Comparison of ENCODE assay signal across 7 cellular contexts in genomic region chr14:81464253-81465001, GRCh38.
A peak's percentile ranks its signal among the peaks of the same experiment; 100 is the strongest.
DNase-seq lines count a peak whose midpoint lies in the region; ATAC-seq, FAIRE-seq and TF ChIP-seq lines count a peak whose summit lies in the region.

No MANE protein-coding gene starts in this region.

- CTCF ChIA-PET in K562 (lab: Yijun Ruan, JAX; ENCODE audit: low intra/inter-chr PET ratio), result interaction anchor here (0.6 to 2.3 kb wide), 3 partner anchors 195 to 698 kb away, joined by 3 to 19 read pairs (median 7); no protein-coding TSS in a partner anchor

- POLR2A ChIA-PET in K562 (lab: Yijun Ruan, JAX), result no interaction called here

- no peaks in the 10 kb centered on the region; the same call in 1 of the 2 replicates for H3K27me3 ChIP-seq in GM23248 (replicated peaks; ENCODE audit: insufficient read depth)
- H3K27me3 ChIP-seq in K562 (ENCODE audit: control insufficient read depth in 2 of 2, insufficient read depth in 2 of 2, low read length in 2 of 2), result no peaks in the 10 kb centered on the region; a peak in 1 of 5 replicates
- H3K27me3 ChIP-seq in iPS-15b (ENCODE audit: control insufficient read depth, insufficient read depth, low read length), result no peaks in the 10 kb centered on the region
- H3K27me3 ChIP-seq in skeletal muscle satellite cell (ENCODE audit: control insufficient read depth, insufficient read depth, low read length), result peaks cover 2% of the 10 kb centered on the region

- H3K4me1 ChIP-seq in GM23248 (ENCODE audit: insufficient read depth) (no peaks in the 10 kb centered on the region), K562 (replicated peaks in 1 of 2; ENCODE audit: control insufficient read depth in 2 of 2, insufficient read depth in 2 of 2, low read length in 2 of 2) (no peaks in the 10 kb centered on the region), iPS-15b (ENCODE audit: control insufficient read depth, insufficient read depth, low read length) (no peaks in the 10 kb centered on the region), skeletal muscle satellite cell (ENCODE audit: control insufficient read depth, insufficient read depth, low read length) (no peaks in the 10 kb centered on the region)

- FAIRE-seq in K562 (lab: Jason Lieb, UNC), result peak; percentile 80

- peak; percentile 83 to 87 for TF ChIP-seq RAD21 in K562 (CRISPR knock-in tag; conservative IDR thresholded peaks at IDR 0.05 in 1 of 2, IDR thresholded peaks at IDR 0.05 in 1 of 2)

- intact Hi-C loops in K562 (cut with micrococcal nuclease), result loop anchor here (2.0 kb wide), 3 partner anchors 294 to 510 kb away; partner anchors contain the start of gene TSHR

- H3K9me3 ChIP-seq in GM23248 (ENCODE audit: low read depth) (no peaks in the 10 kb centered on the region), K562 (replicated peaks; ENCODE audit: control insufficient read depth, insufficient read depth, low read depth, low read length) (no peaks in the 10 kb centered on the region), iPS-15b (ENCODE audit: control insufficient read depth, insufficient read depth, low read length) (no peaks in the 10 kb centered on the region), skeletal muscle satellite cell (replicated peaks; ENCODE audit: low read length) (no peaks in the 10 kb centered on the region)

- in situ Hi-C loops in GM23248 (cut with MboI), result loop anchor here (25.0 kb wide), 1 partner anchor 477 kb away; no protein-coding TSS in a partner anchor
- in situ Hi-C loops in K562 (cut with MboI), result loop anchor here (25.0 kb wide), 1 partner anchor 477 kb away; no protein-coding TSS in a partner anchor

- no peak for TF ChIP-seq POLR2A in K562 (conservative IDR thresholded peaks at IDR 0.05)

- TF ChIP-seq EP300 in K562 (IDR thresholded peaks at IDR 0.05; ENCODE audit: low read length), result no peak

- no TSS peak for BruUV-seq in K562 (replicated peaks; lab: Mats Ljungman, UMichigan)

- TF ChIP-seq CTCF in K562 (IDR thresholded peaks at IDR 0.05 in 2 of 3, conservative IDR thresholded peaks at IDR 0.05 in 1 of 3; ENCODE audit: insufficient read depth in 2 of 3, low read depth in 1 of 3, low read length in 3 of 3), result peak; percentile 69 to 86 (median 78)

- H3K4me2 ChIP-seq in GM23248 (ENCODE audit: unreplicated experiment), result peak overlapping the region; percentile 100
- peak overlapping the region; percentile 78 for H3K4me2 ChIP-seq in K562 (ENCODE audit: insufficient read depth, low read length)
- peak overlapping the region; percentile 93 for H3K4me2 ChIP-seq in skeletal muscle satellite cell (ENCODE audit: low read length)

- H3K79me2 ChIP-seq in GM23248 (ENCODE audit: insufficient read depth), result no peaks in the 10 kb centered on the region
- no peaks in the 10 kb centered on the region for H3K79me2 ChIP-seq in K562 (ENCODE audit: control insufficient read depth, insufficient read depth, low read length)

- H3K36me3 ChIP-seq in GM23248 (ENCODE audit: low read depth) (no peaks in the 10 kb centered on the region), K562 (ENCODE audit: control insufficient read depth, insufficient read depth, low read length) (no peaks in the 10 kb centered on the region), iPS-15b (ENCODE audit: control insufficient read depth, insufficient read depth, low read length) (no peaks in the 10 kb centered on the region), skeletal muscle satellite cell (ENCODE audit: insufficient read depth, low read length) (no peaks in the 10 kb centered on the region)

- H4K20me1 ChIP-seq in GM23248 (ENCODE audit: insufficient read depth) (no peaks in the 10 kb centered on the region), K562 (replicated peaks; ENCODE audit: control insufficient read depth, insufficient read depth, low read length) (no peaks in the 10 kb centered on the region)

- H3K9ac ChIP-seq in GM23248 (peak overlapping the region; percentile 74), K562 (ENCODE audit: insufficient read depth in 1 of 2, low read depth in 2 of 2, low read length in 2 of 2) (peak overlapping the region in 1 of 2 experiments; percentile 59; a peak in 2 of 4 replicates), iPS-15b (ENCODE audit: low read depth, low read length) (peak overlapping the region; percentile 1), skeletal muscle satellite cell (ENCODE audit: low read depth, low read length) (peak overlapping the region; percentile 71)

- H3K4me3 ChIP-seq in GM23248 (peak overlapping the region; percentile 97), K562 (peak overlapping the region; percentile 29), iPS-15b (ENCODE audit: low read depth, low read length) (peak overlapping the region; percentile 31), skeletal muscle satellite cell (ENCODE audit: low read length) (peak overlapping the region; percentile 68)

- DNase-seq in GM04504 (ENCODE audit: low read depth) (peak; percentile 38), GM23248 (peak; percentile 62), Kasumi-1 (lab: John Stamatoyannopoulos, UW) (peak; percentile 87 to 93), SK-N-DZ (ENCODE audit: low spot score) (peak; percentile 57), K562 (ENCODE audit: extremely low read depth in 1 of 4, low spot score in 3 of 4) (peak; percentile 41 to 74 (median 48))

- 15 to 17% methylated on average over 15 of the region's 15 CpGs for WGBS in GM23248 (ENCODE audit: low coverage in 1 of 2, low lambda C conversion rate in 2 of 2, missing lambda C conversion rate in 2 of 2), 2 experiments
- 20% methylated on average over 15 of the region's 15 CpGs for WGBS in K562 (ENCODE audit: insufficient coverage, low coverage, missing lambda C conversion rate)

- no peaks in the 10 kb centered on the region for H3K9me2 ChIP-seq in GM23248 (ENCODE audit: insufficient read depth)

- H3K9me1 ChIP-seq in K562 (ENCODE audit: control insufficient read depth, insufficient read depth, low read length), result no peaks in the 10 kb centered on the region

- peak overlapping the region; percentile 99 for H2AFZ ChIP-seq in GM23248
- peak overlapping the region; percentile 100 for H2AFZ ChIP-seq in K562 (ENCODE audit: low read depth, low read length)

- no peaks in the 10 kb centered on the region for H3F3A ChIP-seq in GM23248 (ENCODE audit: insufficient read depth)

- peak; percentile 77 for ATAC-seq in K562

- H3K27ac ChIP-seq in GM23248 (no peak overlapping the region), K562 (ENCODE audit: extremely low read depth, low read depth, low read length) (peak overlapping the region; percentile 72; the same call in 2 of the 3 replicates)

TF ChIP-seq in K562, 482 proteins besides CTCF, POLR2A, EP300 and RAD21 (continues in another document):
- TF ChIP-seq FOSL1 (tag; conservative IDR thresholded peaks at IDR 0.05) (0 out of 2 replicates have a peak, but pooled peaks have one; percentile 14), SMARCA4 (IDR thresholded peaks at IDR 0.05) (no peak), HDGF (IDR thresholded peaks at IDR 0.05) (no peak), KDM1A (IDR thresholded peaks at IDR 0.05) (peak; percentile 16 to 19; a peak in 3 of 4 replicates), ZNF23 (CRISPR knock-in tag; IDR thresholded peaks at IDR 0.05) (no peak), CEBPZ (IDR thresholded peaks at IDR 0.05; ENCODE audit: borderline replicate concordance, low read depth, low read length) (no peak), JUND (IDR thresholded peaks at IDR 0.05; ENCODE audit: borderline replicate concordance, low read depth, low read length) (no peak), JUND (tag; IDR thresholded peaks at IDR 0.05; ENCODE audit: borderline replicate concordance, low read depth, low read length) (peak; percentile 35; the same call in 1 of the 3 replicates), CHD2 (IDR thresholded peaks at IDR 0.05; ENCODE audit: low read depth, low read length) (no peak), ATF1 (CRISPR knock-in tag; IDR thresholded peaks at IDR 0.05) (no peak), ATF1 (tag; IDR thresholded peaks at IDR 0.05) (peak; percentile 65), MBD1 (CRISPR knock-in tag; IDR thresholded peaks at IDR 0.05) (peak; percentile 73; the same call in 1 of the 2 replicates), ZNF232 (CRISPR knock-in tag; IDR thresholded peaks at IDR 0.05) (no peak), RNF2 (IDR thresholded peaks at IDR 0.05) (no peak), MTA3 (IDR thresholded peaks at IDR 0.05; ENCODE audit: borderline replicate concordance) (no peak)

Comparison
In these comparisons a context has a peak if more than half of its experiments do, and no peak if none do; other contexts are left out.
1. DNase-seq: peak in every context shown above with its lines; median percentile 90 in Kasumi-1; 62 in GM23248; 57 in SK-N-DZ; 48 in K562; 38 in GM04504.
2. H3K4me3 ChIP-seq: peak in every context shown above with its lines; median percentile 97 in GM23248; 68 in skeletal muscle satellite cell; 31 in iPS-15b; 29 in K562.